28 cellular contexts compared by ENCODE assay signal in genomic region chr7:136078630-136079029, GRCh38.
"Had no signal": no experiment of that assay in that cellular context is flagged by ENCODE, and none has a peak within 500 bp of the region (broad histone marks: within the 10 kb centered on the region; RNA-seq: fewer than 3 reads in every experiment).

No MANE protein-coding gene starts in this region.

- H3K27ac ChIP-seq: neutrophil, pancreas, psoas muscle, right lobe of liver, sigmoid colon, spleen, stomach, thoracic aorta, thyroid gland, tibial nerve, upper lobe of left lung, vagina had no signal

- H3K36me3 Mint-ChIP-seq: natural killer cell; stimulated activated effector memory CD8-positive, alpha-beta T cell treated with anti-CD3 and anti-CD28 coated beads, Interleukin-12 subunit alpha, Interleukin-12 subunit beta, amount 100 ng/mL, for 72 hours; stimulated activated naive B cell treated with anti-CD40 and anti-IgM and Interleukin-4, amounts not matched to agents 10 μg/mL and 1 μg/mL and 100 μg/mL, for 72 hours had no signal

- H3K4me1 ChIP-seq: pancreas, psoas muscle, right lobe of liver, sigmoid colon, spleen, stomach, thyroid gland, tibial nerve, upper lobe of left lung, vagina had no signal

- H3K27me3 Mint-ChIP-seq: progenitor cell of endocrine pancreas; stimulated activated naive B cell treated with anti-CD40 and anti-IgM and Interleukin-4, amounts not matched to agents 10 μg/mL and 1 μg/mL and 100 μg/mL, for 72 hours; stimulated activated naive CD8-positive, alpha-beta T cell treated with anti-CD3 and anti-CD28 coated beads, Interleukin-15, Interleukin-2, amounts not matched to agents 100 ng/mL and 50 ng/mL, for 24 hours had no signal

- H3K36me3 ChIP-seq: neutrophil, pancreas, right lobe of liver, sigmoid colon, spleen, stomach, thoracic aorta, thyroid gland, tibial nerve, upper lobe of left lung, vagina had no signal

- DNase-seq: naive thymus-derived CD4-positive, alpha-beta T cell; natural killer cell; nephron progenitor cell; nucleus accumbens; pancreas; psoas muscle; right lobe of liver; sigmoid colon; small intestine; spleen; stimulated activated CD4-positive, alpha-beta T cell treated with anti-CD3 and anti-CD28 coated beads, Interleukin-12 subunit alpha, Interleukin-12 subunit beta, amount 100 ng/mL, for 4 hours; stimulated activated CD4-positive, alpha-beta T cell treated with anti-CD3 and anti-CD28 coated beads, Interleukin-1b, Interleukin-23, amount 100 ng/mL, for 48 hours; stimulated activated CD4-positive, alpha-beta T cell treated with anti-CD3 and anti-CD28 coated beads, Interleukin-4, amount 100 ng/mL, for 1 hour; stimulated activated CD4-positive, alpha-beta T cell treated with anti-CD3 and anti-CD28 coated beads, Interleukin-4, amount 100 ng/mL, for 4 hours; stimulated activated naive B cell treated with anti-CD40 and anti-IgM and Interleukin-4, amounts not matched to agents 10 μg/mL and 1 μg/mL and 100 μg/mL, for 72 hours; stimulated activated naive CD4-positive, alpha-beta T cell treated with Interleukin-2 at 50 U/mL for 16 hours; stomach; thyroid gland; trophoblast cell; upper lobe of left lung had no signal

- H3K4me3 ChIP-seq: pancreas, psoas muscle, right lobe of liver, sigmoid colon, spleen, stomach, thoracic aorta, thyroid gland, tibial nerve, upper lobe of left lung, vagina had no signal

- H3K4me1 Mint-ChIP-seq: natural killer cell; nephron progenitor cell; stimulated activated effector memory CD8-positive, alpha-beta T cell treated with anti-CD3 and anti-CD28 coated beads, Interleukin-12 subunit alpha, Interleukin-12 subunit beta, amount 100 ng/mL, for 72 hours; stimulated activated naive B cell treated with anti-CD40 and anti-IgM and Interleukin-4, amounts not matched to agents 10 μg/mL and 1 μg/mL and 100 μg/mL, for 72 hours had no signal

- H3K4me3 Mint-ChIP-seq: naive thymus-derived CD4-positive, alpha-beta T cell; natural killer cell; nephron progenitor cell; neural crest cell; stimulated activated effector memory CD8-positive, alpha-beta T cell treated with anti-CD3 and anti-CD28 coated beads, Interleukin-12 subunit alpha, Interleukin-12 subunit beta, amount 100 ng/mL, for 72 hours; stimulated activated naive B cell treated with anti-CD40 and anti-IgM and Interleukin-4, amounts not matched to agents 10 μg/mL and 1 μg/mL and 100 μg/mL, for 72 hours; stimulated activated naive CD8-positive, alpha-beta T cell treated with anti-CD3 and anti-CD28 coated beads, Interleukin-15, Interleukin-2, amounts not matched to agents 100 ng/mL and 50 ng/mL, for 24 hours had no signal

- H3K27me3 ChIP-seq: neutrophil, pancreas, right lobe of liver, sigmoid colon, spleen, stomach, thyroid gland, tibial nerve, upper lobe of left lung, vagina had no signal

- H3K9me3 ChIP-seq: neutrophil, pancreas, psoas muscle, right lobe of liver, sigmoid colon, spleen, stomach, thoracic aorta, thyroid gland, tibial nerve, upper lobe of left lung, vagina had no signal

- H3K27ac Mint-ChIP-seq: naive thymus-derived CD4-positive, alpha-beta T cell; natural killer cell; nephron progenitor cell; progenitor cell of endocrine pancreas; stimulated activated effector memory CD8-positive, alpha-beta T cell treated with anti-CD3 and anti-CD28 coated beads, Interleukin-12 subunit alpha, Interleukin-12 subunit beta, amount 100 ng/mL, for 72 hours; stimulated activated naive B cell treated with anti-CD40 and anti-IgM and Interleukin-4, amounts not matched to agents 10 μg/mL and 1 μg/mL and 100 μg/mL, for 72 hours; stimulated activated naive CD8-positive, alpha-beta T cell treated with anti-CD3 and anti-CD28 coated beads, Interleukin-15, Interleukin-2, amounts not matched to agents 100 ng/mL and 50 ng/mL, for 24 hours had no signal

- H3K9me3 Mint-ChIP-seq: natural killer cell; nephron progenitor cell; neural crest cell; stimulated activated effector memory CD8-positive, alpha-beta T cell treated with anti-CD3 and anti-CD28 coated beads, Interleukin-12 subunit alpha, Interleukin-12 subunit beta, amount 100 ng/mL, for 72 hours; stimulated activated naive B cell treated with anti-CD40 and anti-IgM and Interleukin-4, amounts not matched to agents 10 μg/mL and 1 μg/mL and 100 μg/mL, for 72 hours; stimulated activated naive CD8-positive, alpha-beta T cell treated with anti-CD3 and anti-CD28 coated beads, Interleukin-15, Interleukin-2, amounts not matched to agents 100 ng/mL and 50 ng/mL, for 24 hours had no signal
